Comparison of ENCODE assay signal across 9 cellular contexts in genomic region chr1:117146570-117147340, GRCh38. TPM values are rescaled to one million over a fixed set of nuclear protein-coding genes. Genes with fewer than 3 reads are reported as not detected.
DNase-seq lines count a peak whose midpoint lies in the region; ATAC-seq and TF ChIP-seq lines count a peak whose summit lies in the region.
"Had no signal": no experiment of that assay in that cellular context is flagged by ENCODE, and none has a peak within 500 bp of the region (broad histone marks: within the 10 kb centered on the region; RNA-seq: fewer than 3 reads in every experiment).

No MANE protein-coding gene starts in this region.

- peaks cover 0 to 4% (median 0%) of the 10 kb centered on the region in 11 donors for H3K9me3 Mint-ChIP-seq in naive thymus-derived CD4-positive, alpha-beta T cell

- H3K27me3 ChIP-seq in ovary = no peaks in the 10 kb centered on the region
- no peaks in the 10 kb centered on the region for H3K27me3 ChIP-seq in naive thymus-derived CD4-positive, alpha-beta T cell (ENCODE audit: control insufficient read depth in 2 of 2, insufficient read depth in 2 of 2, low read length in 2 of 2)

- no peaks in the 10 kb centered on the region for H3K4me1 ChIP-seq in ovary (ENCODE audit: insufficient read depth)
- H3K4me1 ChIP-seq in naive thymus-derived CD4-positive, alpha-beta T cell (ENCODE audit: control insufficient read depth in 2 of 2, insufficient read depth in 2 of 2, low read length in 2 of 2) = no peaks in the 10 kb centered on the region

- no peaks in the 10 kb centered on the region for H3K36me3 Mint-ChIP-seq in naive thymus-derived CD4-positive, alpha-beta T cell

- peak; percentile 78 for DNase-seq in AG09309 (ENCODE audit: low read depth)
- peak; percentile 91 for DNase-seq in astrocyte of the spinal cord (ENCODE audit: low read depth, low spot score)
- peak; percentile 92 for DNase-seq in iris pigment epithelial cell (ENCODE audit: low read depth)
- DNase-seq in activated CD4-positive, CD25-positive, alpha-beta regulatory T cell (lab: John Stamatoyannopoulos, UW) = no peak
- no peak for DNase-seq in ovary
- no peak for DNase-seq in activated T-cell treated with anti-CD3 and anti-CD28 coated beads, Interleukin-2, amount 50 U/mL, for 48 hours
- DNase-seq in naive thymus-derived CD4-positive, alpha-beta T cell = no peak

- intact Hi-C loops in ovary (cut with DNase I) = no loop called here
- intact Hi-C loops in naive thymus-derived CD4-positive, alpha-beta T cell (cut with micrococcal nuclease) = no loop called here

- TF ChIP-seq RAD21 in Ishikawa (IDR thresholded peaks at IDR 0.05; ENCODE audit: low read depth) = no peak

- no peak overlapping the region for H3K27ac ChIP-seq in ovary
- no peak overlapping the region for H3K27ac ChIP-seq in naive thymus-derived CD4-positive, alpha-beta T cell (ENCODE audit: low read depth, low read length)

- in situ Hi-C loops in astrocyte of the spinal cord (cut with HindIII; ENCODE audit: low sequenced_read_pairs) = no loop called here

- H3K4me3 Mint-ChIP-seq in naive thymus-derived CD4-positive, alpha-beta T cell = no peak overlapping the region
- H3K4me3 Mint-ChIP-seq: T-helper 2 cell treated with Interferon-gamma antibody and Interleukin-4, amounts not matched to agents 5 μg/mL and 100 μg/mL, for 36 hours had no signal

- no peak overlapping the region for H3K4me3 ChIP-seq in AG09309 (ENCODE audit: control insufficient read depth, low read depth, low read length)
- no peak overlapping the region for H3K4me3 ChIP-seq in astrocyte of the spinal cord (ENCODE audit: low read depth, low read length)
- H3K4me3 ChIP-seq in ovary = no peak overlapping the region
- H3K4me3 ChIP-seq in naive thymus-derived CD4-positive, alpha-beta T cell (ENCODE audit: low read length) = no peak overlapping the region

- H3K4me1 Mint-ChIP-seq in naive thymus-derived CD4-positive, alpha-beta T cell = peaks cover 0 to 1% (median 0%) of the 10 kb centered on the region in 7 donors

- H3K27me3 Mint-ChIP-seq in naive thymus-derived CD4-positive, alpha-beta T cell = peaks cover 0 to 14% (median 12%) of the 10 kb centered on the region in 5 donors

- 66 to 70% (median 67%) methylated on average over 8 of the region's 8 CpGs for WGBS in ovary, 3 donors

- ATAC-seq in naive thymus-derived CD4-positive, alpha-beta T cell = no peak

- TF ChIP-seq EP300 in Ishikawa (IDR thresholded peaks at IDR 0.05; ENCODE audit: borderline replicate concordance) (no peak), ovary (IDR thresholded peaks at IDR 0.05) (no peak)

- CTCF ChIA-PET in naive thymus-derived CD4-positive, alpha-beta T cell (lab: Charles Lee) = no interaction called here

- no peak for TF ChIP-seq CTCF in AG09309 (IDR thresholded peaks at IDR 0.05; ENCODE audit: control insufficient read depth, insufficient read depth, low read depth, low read length, missing control alignments)
- TF ChIP-seq CTCF in astrocyte of the spinal cord (IDR thresholded peaks at IDR 0.05; ENCODE audit: low read depth, low read length) = no peak
- no peak for TF ChIP-seq CTCF in ovary (IDR thresholded peaks at IDR 0.05)

- no peaks in the 10 kb centered on the region for H3K36me3 ChIP-seq in ovary
- no peaks in the 10 kb centered on the region for H3K36me3 ChIP-seq in naive thymus-derived CD4-positive, alpha-beta T cell (ENCODE audit: control insufficient read depth in 2 of 3, insufficient read depth in 3 of 3, low read length in 3 of 3)

- no peak overlapping the region for H3K27ac Mint-ChIP-seq in naive thymus-derived CD4-positive, alpha-beta T cell
- H3K27ac Mint-ChIP-seq: T-helper 2 cell treated with Interferon-gamma antibody and Interleukin-4, amounts not matched to agents 5 μg/mL and 100 μg/mL, for 36 hours had no signal

- TF ChIP-seq POLR2A in ovary (IDR thresholded peaks at IDR 0.05) = no peak

- POLR2A ChIA-PET in naive thymus-derived CD4-positive, alpha-beta T cell (lab: Charles Lee) = no interaction called here

- no peaks in the 10 kb centered on the region for H3K9me3 ChIP-seq in ovary
- no peaks in the 10 kb centered on the region for H3K9me3 ChIP-seq in naive thymus-derived CD4-positive, alpha-beta T cell (ENCODE audit: control insufficient read depth in 2 of 3, low read length in 3 of 3)

TF ChIP-seq in Ishikawa, 13 proteins besides CTCF, POLR2A, EP300 and RAD21:
- TF ChIP-seq TCF12 (IDR thresholded peaks at IDR 0.05; ENCODE audit: low read depth) (no peak), NFIC (IDR thresholded peaks at IDR 0.05) (peak; percentile 17; the same call in 1 of the 2 replicates), CREB1 (IDR thresholded peaks at IDR 0.05; ENCODE audit: low read depth) (no peak), USF1 (IDR thresholded peaks at IDR 0.05) (no peak), TEAD4 (IDR thresholded peaks at IDR 0.05) (peak; percentile 5; the same call in 1 of the 2 replicates), YY1 (IDR thresholded peaks at IDR 0.05; ENCODE audit: low read depth) (no peak)

RNA-seq across cellular contexts. Expression of gene TRIM45, which starts 25.2 kb away (rescaled TPM):
- total RNA-seq in ovary = 1 to 10 TPM; 2.9 to 7.7 (median 6.6) TPM
- polyA plus RNA-seq in ovary = 1 to 10 TPM; 4.9 to 5.4 TPM
- under 1 TPM in 4 of 5 experiments, not detected in 1; 0.24 to 0.94 (median 0.38) TPM for total RNA-seq in naive thymus-derived CD4-positive, alpha-beta T cell
- polyA plus RNA-seq in naive thymus-derived CD4-positive, alpha-beta T cell = not detected

Comparison
In these comparisons a context has a peak if more than half of its experiments do, and no peak if none do; other contexts are left out.
1. DNase-seq: peak in AG09309 (single experiment), astrocyte of the spinal cord (single experiment) and iris pigment epithelial cell (single experiment); none in activated CD4-positive, CD25-positive, alpha-beta regulatory T cell (0 of 4), ovary (0 of 5), activated T-cell treated with anti-CD3 and anti-CD28 coated beads, Interleukin-2, amount 50 U/mL, for 48 hours (0 of 2) and naive thymus-derived CD4-positive, alpha-beta T cell (0 of 9).